8 cellular contexts compared by ENCODE assay signal in genomic region chr13:46181799-46182490, GRCh38. TPM values are rescaled to one million over a fixed set of nuclear protein-coding genes. Genes with fewer than 3 reads are reported as not detected.
DNase-seq lines count a peak whose midpoint lies in the region; ATAC-seq and TF ChIP-seq lines count a peak whose summit lies in the region.

LCP1 (minus strand) TSS chr13:46182177; CDS start chr13:46159662, 22,515 bp downstream.

- CTCF ChIA-PET in naive thymus-derived CD4-positive, alpha-beta T cell (lab: Charles Lee) = interaction anchor here (0.6 to 3.6 kb wide), 9 partner anchors 9 to 160 kb away, joined by 3 to 13 read pairs (median 3); no protein-coding TSS in a partner anchor

- peaks cover 37 to 45% of the 10 kb centered on the region in 2 donors for H3K4me1 ChIP-seq in naive thymus-derived CD4-positive, alpha-beta T cell (ENCODE audit: control insufficient read depth in 2 of 2, insufficient read depth in 2 of 2, low read length in 2 of 2)
- peaks cover 0 to 7% (median 0%) of the 10 kb centered on the region in 4 donors for H3K4me1 ChIP-seq in tibial nerve

- H3K36me3 ChIP-seq in naive thymus-derived CD4-positive, alpha-beta T cell (ENCODE audit: control insufficient read depth in 2 of 3, insufficient read depth in 3 of 3, low read length in 3 of 3) = no peaks in the 10 kb centered on the region
- H3K36me3 ChIP-seq in tibial nerve = no peaks in the 10 kb centered on the region

- peak within 1 kb of the TSS; percentile 83 for H3K4me3 ChIP-seq in naive thymus-derived CD4-positive, alpha-beta T cell (ENCODE audit: low read length)
- peak within 1 kb of the TSS in 3 of 4 donors; percentile 7 to 49 (median 39) for H3K4me3 ChIP-seq in tibial nerve

- H3K9me3 ChIP-seq in naive thymus-derived CD4-positive, alpha-beta T cell (ENCODE audit: control insufficient read depth in 2 of 3, low read length in 3 of 3) = no peaks in the 10 kb centered on the region
- H3K9me3 ChIP-seq in tibial nerve = no peaks in the 10 kb centered on the region

- no peak for TF ChIP-seq CTCF in tibial nerve (IDR thresholded peaks at IDR 0.05)

- peak in 1 of 2 donors; percentile 61 for TF ChIP-seq EP300 in tibial nerve (IDR thresholded peaks at IDR 0.05)

- no peaks in the 10 kb centered on the region for H3K9me3 Mint-ChIP-seq in activated naive CD8-positive, alpha-beta T cell treated with anti-CD3 and anti-CD28 coated beads, Interleukin-2, amount 50 U/mL, for 24 hours
- H3K9me3 Mint-ChIP-seq in naive thymus-derived CD4-positive, alpha-beta T cell = peaks cover 0 to 1% (median 0%) of the 10 kb centered on the region in 11 donors

- intact Hi-C loops in naive thymus-derived CD4-positive, alpha-beta T cell (cut with micrococcal nuclease) = loop anchor here (1.0 to 10.0 kb wide), 10 partner anchors 10 to 1265 kb away; partner anchors contain the start of genes ESD (in 1 of the 2), LRCH1 (in 1 of the 2), SLC25A30 (in 1 of the 2) and TPT1 (in 1 of the 2)

- peak within 1 kb of the TSS; percentile 82 for H3K27ac ChIP-seq in naive thymus-derived CD4-positive, alpha-beta T cell (ENCODE audit: low read depth, low read length)
- H3K27ac ChIP-seq in tibial nerve = peak within 1 kb of the TSS in 3 of 4 donors; percentile 45 to 75 (median 50)

- peak within 1 kb of the TSS; percentile 99 for H3K27ac Mint-ChIP-seq in activated naive CD8-positive, alpha-beta T cell treated with anti-CD3 and anti-CD28 coated beads, Interleukin-2, amount 50 U/mL, for 24 hours
- H3K27ac Mint-ChIP-seq in naive thymus-derived CD4-positive, alpha-beta T cell = peak within 1 kb of the TSS; percentile 86 to 99 (median 96)

- H3K36me3 Mint-ChIP-seq in activated naive CD8-positive, alpha-beta T cell treated with anti-CD3 and anti-CD28 coated beads, Interleukin-2, amount 50 U/mL, for 24 hours (ENCODE audit: low read depth) = peaks cover 38% of the 10 kb centered on the region
- peaks cover 0 to 25% (median 0%) of the 10 kb centered on the region in 5 donors for H3K36me3 Mint-ChIP-seq in naive thymus-derived CD4-positive, alpha-beta T cell

- POLR2A ChIA-PET in naive thymus-derived CD4-positive, alpha-beta T cell (lab: Charles Lee) = interaction anchor here (0.6 to 6.2 kb wide), 9 partner anchors 11 to 1741 kb away, joined by 3 to 117 read pairs (median 7); no protein-coding TSS in a partner anchor

- TF ChIP-seq POLR2A in tibial nerve (IDR thresholded peaks at IDR 0.05) = peak; percentile 21 to 39

- H3K27me3 ChIP-seq in naive thymus-derived CD4-positive, alpha-beta T cell (ENCODE audit: control insufficient read depth in 2 of 2, insufficient read depth in 2 of 2, low read length in 2 of 2) = no peaks in the 10 kb centered on the region
- no peaks in the 10 kb centered on the region for H3K27me3 ChIP-seq in tibial nerve

- DNase-seq in NCI-H748 (lab: John Stamatoyannopoulos, UW; ENCODE audit: unreplicated experiment) = peak; percentile 18
- DNase-seq in NCI-H748 treated with DMSO at 0.1 percent for 48 hours (lab: John Stamatoyannopoulos, UW) = no peak
- DNase-seq in T follicular helper cell (ENCODE audit: low read depth) = peak; percentile 74
- peak; percentile 67 for DNase-seq in activated naive CD8-positive, alpha-beta T cell treated with anti-CD3 and anti-CD28 coated beads, Interleukin-2, amount 50 U/mL, for 24 hours
- DNase-seq in naive thymus-derived CD4-positive, alpha-beta T cell = peak in 8 of 9 donors; percentile 69 to 93 (median 92)
- DNase-seq in tibial nerve (ENCODE audit: low spot score in 2 of 2) = peak in 1 of 2 donors; percentile 35
- DNase-seq in GM03348 (ENCODE audit: low spot score) = no peak

- peak; percentile 69 for ATAC-seq in HG03432 (IDR thresholded peaks at IDR 0.05; ENCODE audit: unreplicated experiment)
- ATAC-seq in activated naive CD8-positive, alpha-beta T cell treated with anti-CD3 and anti-CD28 coated beads, Interleukin-2, amount 50 U/mL, for 24 hours = peak; percentile 78
- ATAC-seq in naive thymus-derived CD4-positive, alpha-beta T cell = peak; percentile 86

- peaks cover 3% of the 10 kb centered on the region for H3K27me3 Mint-ChIP-seq in activated naive CD8-positive, alpha-beta T cell treated with anti-CD3 and anti-CD28 coated beads, Interleukin-2, amount 50 U/mL, for 24 hours
- peaks cover 0 to 3% (median 0%) of the 10 kb centered on the region in 5 donors for H3K27me3 Mint-ChIP-seq in naive thymus-derived CD4-positive, alpha-beta T cell

- WGBS in tibial nerve, 2 donors = 76 to 80% methylated on average over 8 of the region's 8 CpGs

- H3K4me1 Mint-ChIP-seq in activated naive CD8-positive, alpha-beta T cell treated with anti-CD3 and anti-CD28 coated beads, Interleukin-2, amount 50 U/mL, for 24 hours = peaks cover 62% of the 10 kb centered on the region
- peaks cover 45 to 62% (median 59%) of the 10 kb centered on the region in 7 donors for H3K4me1 Mint-ChIP-seq in naive thymus-derived CD4-positive, alpha-beta T cell

- H3K4me3 Mint-ChIP-seq in activated naive CD8-positive, alpha-beta T cell treated with anti-CD3 and anti-CD28 coated beads, Interleukin-2, amount 50 U/mL, for 24 hours = peak within 1 kb of the TSS; percentile 92
- H3K4me3 Mint-ChIP-seq in naive thymus-derived CD4-positive, alpha-beta T cell = peak within 1 kb of the TSS; percentile 82 to 99 (median 97)

RNA-seq across cellular contexts. Expression of gene LCP1, which starts in this region (rescaled TPM):
- total RNA-seq in naive thymus-derived CD4-positive, alpha-beta T cell = 100 to 1,000 TPM; 293 to 989 (median 355) TPM
- polyA plus RNA-seq in naive thymus-derived CD4-positive, alpha-beta T cell = 100 to 1,000 TPM; 764 to 902 TPM
- 10 to 100 TPM; 18.1 to 62.7 (median 22.4) TPM for total RNA-seq in tibial nerve

Comparison
In these comparisons a context has a peak if more than half of its experiments do, and no peak if none do; other contexts are left out.
1. RNA of gene LCP1 (total RNA-seq): 293 to 989 TPM in naive thymus-derived CD4-positive, alpha-beta T cell; 18.1 to 62.7 TPM in tibial nerve; every median in the first group is over 4 times any median in the second.
2. DNase-seq: peak in NCI-H748 (single experiment), T follicular helper cell (single experiment), activated naive CD8-positive, alpha-beta T cell treated with anti-CD3 and anti-CD28 coated beads, Interleukin-2, amount 50 U/mL, for 24 hours (single experiment) and naive thymus-derived CD4-positive, alpha-beta T cell (8 of 9); none in NCI-H748 treated with DMSO at 0.1 percent for 48 hours (single experiment) and GM03348 (single experiment).
3. Peak in every context shown above with its lines, with median percentiles within 50 percentile points of each other: ATAC-seq.